In genomic region chr6:13146429-13146828, GRCh38 we compare ENCODE assay signal across 21 cellular contexts.
"Had no signal": no experiment of that assay in that cellular context is flagged by ENCODE, and none has a peak within 500 bp of the region (broad histone marks: within the 10 kb centered on the region; RNA-seq: fewer than 3 reads in every experiment).

No MANE protein-coding gene starts in this region.

- FAIRE-seq: colon, kidney had no signal

- ATAC-seq: activated CD8-positive, alpha-beta T cell treated with anti-CD3 and anti-CD28 coated beads for 36 hours; foreskin keratinocyte; left lobe of liver; stimulated activated naive CD8-positive, alpha-beta T cell treated with anti-CD3 and anti-CD28 coated beads, Interleukin-15, amount 100 ng/mL, for 72 hours had no signal

- H3K9me3 ChIP-seq: prostate gland, vagina had no signal

- H3K4me1 ChIP-seq: foreskin keratinocyte, prostate gland, vagina had no signal

- H3K27me3 ChIP-seq: brain microvascular endothelial cell, dorsolateral prefrontal cortex, vagina had no signal

- H3K27ac ChIP-seq: brain microvascular endothelial cell, epithelial cell of prostate, foreskin keratinocyte, prostate gland, vagina had no signal

- DNase-seq: activated CD4-positive, alpha-beta T cell treated with anti-CD3 and anti-CD28 coated beads, Interleukin-2, amount 10 ng/mL, durations not matched to agents 24 days and 14 days; activated CD8-positive, alpha-beta T cell treated with anti-CD3 and anti-CD28 coated beads for 36 hours; activated naive CD4-positive, alpha-beta T cell treated with Interleukin-2 at 50 U/mL for 16 hours; activated naive CD8-positive, alpha-beta T cell treated with anti-CD3 and anti-CD28 coated beads, Interleukin-2, amount 10 ng/mL, durations not matched to agents 7 days and 5 days; activated T-cell treated with anti-CD3 and anti-CD28 coated beads, Interleukin-2, amount 50 U/mL, for 24 hours; brain microvascular endothelial cell; central memory CD4-positive, alpha-beta T cell; dorsolateral prefrontal cortex; endodermal cell; hypothalamus; kidney; midbrain; right cardiac atrium; stimulated activated naive CD8-positive, alpha-beta T cell treated with anti-CD3 and anti-CD28 coated beads, Interleukin-15, amount 100 ng/mL, for 72 hours; T1000 had no signal

- H3K36me3 ChIP-seq: brain microvascular endothelial cell, prostate gland, vagina had no signal

- H3K4me3 ChIP-seq: dorsolateral prefrontal cortex, prostate gland, vagina had no signal
